In the genomic region with DNA sequence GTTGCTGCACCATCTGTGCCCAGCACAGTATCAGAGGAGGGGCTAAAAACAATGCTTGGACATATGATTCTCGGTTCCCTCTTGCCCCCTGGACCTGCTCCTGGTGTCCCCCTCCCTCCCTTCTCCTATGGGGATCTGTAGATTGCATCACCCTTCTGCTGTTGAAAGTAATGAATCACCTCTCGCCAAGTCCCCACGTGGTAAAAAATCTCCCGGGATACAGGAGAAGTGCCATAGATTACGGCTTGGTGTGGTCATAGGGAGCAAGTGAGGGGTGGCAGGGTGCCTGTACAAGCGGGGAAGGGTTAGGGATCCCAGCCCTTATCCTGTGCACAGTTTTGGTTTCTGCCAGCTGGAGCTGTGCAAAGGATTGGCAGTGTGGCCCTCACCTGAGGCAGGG, we compare ENCODE assay signal across 2 cellular contexts.
A peak's percentile ranks its signal among the peaks of the same experiment; 100 is the strongest.
TF ChIP-seq lines count a peak whose summit lies in the region.

No MANE protein-coding gene starts in this region.

TF ChIP-seq in SK-N-SH, 30 proteins besides CTCF, POLR2A, EP300 and RAD21 (continued from another document):
- TF ChIP-seq, protein P1, sequence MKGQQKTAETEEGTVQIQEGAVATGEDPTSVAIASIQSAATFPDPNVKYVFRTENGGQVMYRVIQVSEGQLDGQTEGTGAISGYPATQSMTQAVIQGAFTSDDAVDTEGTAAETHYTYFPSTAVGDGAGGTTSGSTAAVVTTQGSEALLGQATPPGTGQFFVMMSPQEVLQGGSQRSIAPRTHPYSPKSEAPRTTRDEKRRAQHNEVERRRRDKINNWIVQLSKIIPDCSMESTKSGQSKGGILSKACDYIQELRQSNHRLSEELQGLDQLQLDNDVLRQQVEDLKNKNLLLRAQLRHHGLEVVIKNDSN (IDR thresholded peaks at IDR 0.05; ENCODE audit: borderline replicate concordance, low read depth): peak; percentile 47; the same call in 1 of the 2 replicates
- TF ChIP-seq POLR2AphosphoS5 (IDR thresholded peaks at IDR 0.05; ENCODE audit: low read depth, low read length) (no peak), GATA2 (CRISPR knock-in tag; IDR thresholded peaks at IDR 0.05) (no peak), YY1 (IDR thresholded peaks at IDR 0.05; ENCODE audit: low read depth) (no peak), FOXM1 (IDR thresholded peaks at IDR 0.05; ENCODE audit: low read depth) (no peak), FOXJ3 (CRISPR knock-in tag; IDR thresholded peaks at IDR 0.05) (no peak), NRF1 (IDR thresholded peaks at IDR 0.05; ENCODE audit: low read depth, low read length) (no peak), RCOR1 (IDR thresholded peaks at IDR 0.05; ENCODE audit: low read length) (no peak), TCF12 (IDR thresholded peaks at IDR 0.05) (peak; percentile 18; the same call in 1 of the 2 replicates), SMC3 (IDR thresholded peaks at IDR 0.05; ENCODE audit: low read depth, low read length) (no peak), RFX5 (IDR thresholded peaks at IDR 0.05; ENCODE audit: low read length) (no peak), NFIC (IDR thresholded peaks at IDR 0.05; ENCODE audit: borderline replicate concordance) (no peak), GABPA (IDR thresholded peaks at IDR 0.05; ENCODE audit: low read depth) (no peak), JUND (IDR thresholded peaks at IDR 0.05) (0 out of 2 replicates have a peak, but pooled peaks have one; percentile 13), TEAD4 (IDR thresholded peaks at IDR 0.05; ENCODE audit: borderline replicate concordance, insufficient read depth) (no peak), MEF2A (IDR thresholded peaks at IDR 0.05; ENCODE audit: borderline replicate concordance, low read depth) (no peak), ELF1 (IDR thresholded peaks at IDR 0.05) (no peak), EZH2phosphoT487 (IDR thresholded peaks at IDR 0.05; ENCODE audit: borderline replicate concordance, low read depth) (no peak)
- TF ChIP-seq, protein P2, sequence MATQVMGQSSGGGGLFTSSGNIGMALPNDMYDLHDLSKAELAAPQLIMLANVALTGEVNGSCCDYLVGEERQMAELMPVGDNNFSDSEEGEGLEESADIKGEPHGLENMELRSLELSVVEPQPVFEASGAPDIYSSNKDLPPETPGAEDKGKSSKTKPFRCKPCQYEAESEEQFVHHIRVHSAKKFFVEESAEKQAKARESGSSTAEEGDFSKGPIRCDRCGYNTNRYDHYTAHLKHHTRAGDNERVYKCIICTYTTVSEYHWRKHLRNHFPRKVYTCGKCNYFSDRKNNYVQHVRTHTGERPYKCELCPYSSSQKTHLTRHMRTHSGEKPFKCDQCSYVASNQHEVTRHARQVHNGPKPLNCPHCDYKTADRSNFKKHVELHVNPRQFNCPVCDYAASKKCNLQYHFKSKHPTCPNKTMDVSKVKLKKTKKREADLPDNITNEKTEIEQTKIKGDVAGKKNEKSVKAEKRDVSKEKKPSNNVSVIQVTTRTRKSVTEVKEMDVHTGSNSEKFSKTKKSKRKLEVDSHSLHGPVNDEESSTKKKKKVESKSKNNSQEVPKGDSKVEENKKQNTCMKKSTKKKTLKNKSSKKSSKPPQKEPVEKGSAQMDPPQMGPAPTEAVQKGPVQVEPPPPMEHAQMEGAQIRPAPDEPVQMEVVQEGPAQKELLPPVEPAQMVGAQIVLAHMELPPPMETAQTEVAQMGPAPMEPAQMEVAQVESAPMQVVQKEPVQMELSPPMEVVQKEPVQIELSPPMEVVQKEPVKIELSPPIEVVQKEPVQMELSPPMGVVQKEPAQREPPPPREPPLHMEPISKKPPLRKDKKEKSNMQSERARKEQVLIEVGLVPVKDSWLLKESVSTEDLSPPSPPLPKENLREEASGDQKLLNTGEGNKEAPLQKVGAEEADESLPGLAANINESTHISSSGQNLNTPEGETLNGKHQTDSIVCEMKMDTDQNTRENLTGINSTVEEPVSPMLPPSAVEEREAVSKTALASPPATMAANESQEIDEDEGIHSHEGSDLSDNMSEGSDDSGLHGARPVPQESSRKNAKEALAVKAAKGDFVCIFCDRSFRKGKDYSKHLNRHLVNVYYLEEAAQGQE (IDR thresholded peaks at IDR 0.05; ENCODE audit: low read depth, low read length): no peak
- TF ChIP-seq, protein P3, sequence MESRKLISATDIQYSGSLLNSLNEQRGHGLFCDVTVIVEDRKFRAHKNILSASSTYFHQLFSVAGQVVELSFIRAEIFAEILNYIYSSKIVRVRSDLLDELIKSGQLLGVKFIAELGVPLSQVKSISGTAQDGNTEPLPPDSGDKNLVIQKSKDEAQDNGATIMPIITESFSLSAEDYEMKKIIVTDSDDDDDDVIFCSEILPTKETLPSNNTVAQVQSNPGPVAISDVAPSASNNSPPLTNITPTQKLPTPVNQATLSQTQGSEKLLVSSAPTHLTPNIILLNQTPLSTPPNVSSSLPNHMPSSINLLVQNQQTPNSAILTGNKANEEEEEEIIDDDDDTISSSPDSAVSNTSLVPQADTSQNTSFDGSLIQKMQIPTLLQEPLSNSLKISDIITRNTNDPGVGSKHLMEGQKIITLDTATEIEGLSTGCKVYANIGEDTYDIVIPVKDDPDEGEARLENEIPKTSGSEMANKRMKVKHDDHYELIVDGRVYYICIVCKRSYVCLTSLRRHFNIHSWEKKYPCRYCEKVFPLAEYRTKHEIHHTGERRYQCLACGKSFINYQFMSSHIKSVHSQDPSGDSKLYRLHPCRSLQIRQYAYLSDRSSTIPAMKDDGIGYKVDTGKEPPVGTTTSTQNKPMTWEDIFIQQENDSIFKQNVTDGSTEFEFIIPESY (IDR thresholded peaks at IDR 0.05; ENCODE audit: borderline replicate concordance, low read depth): no peak
- TF ChIP-seq, protein P4, sequence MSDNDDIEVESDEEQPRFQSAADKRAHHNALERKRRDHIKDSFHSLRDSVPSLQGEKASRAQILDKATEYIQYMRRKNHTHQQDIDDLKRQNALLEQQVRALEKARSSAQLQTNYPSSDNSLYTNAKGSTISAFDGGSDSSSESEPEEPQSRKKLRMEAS (IDR thresholded peaks at IDR 0.05; ENCODE audit: low read depth): 0 out of 2 replicates have a peak, but pooled peaks have one; percentile 13

TF ChIP-seq in SK-N-SH treated with all-trans-retinoic acid at 6 μM for 48 hours, 23 proteins besides CTCF, POLR2A, EP300 and RAD21 (continued from another document):
- TF ChIP-seq, protein P5, sequence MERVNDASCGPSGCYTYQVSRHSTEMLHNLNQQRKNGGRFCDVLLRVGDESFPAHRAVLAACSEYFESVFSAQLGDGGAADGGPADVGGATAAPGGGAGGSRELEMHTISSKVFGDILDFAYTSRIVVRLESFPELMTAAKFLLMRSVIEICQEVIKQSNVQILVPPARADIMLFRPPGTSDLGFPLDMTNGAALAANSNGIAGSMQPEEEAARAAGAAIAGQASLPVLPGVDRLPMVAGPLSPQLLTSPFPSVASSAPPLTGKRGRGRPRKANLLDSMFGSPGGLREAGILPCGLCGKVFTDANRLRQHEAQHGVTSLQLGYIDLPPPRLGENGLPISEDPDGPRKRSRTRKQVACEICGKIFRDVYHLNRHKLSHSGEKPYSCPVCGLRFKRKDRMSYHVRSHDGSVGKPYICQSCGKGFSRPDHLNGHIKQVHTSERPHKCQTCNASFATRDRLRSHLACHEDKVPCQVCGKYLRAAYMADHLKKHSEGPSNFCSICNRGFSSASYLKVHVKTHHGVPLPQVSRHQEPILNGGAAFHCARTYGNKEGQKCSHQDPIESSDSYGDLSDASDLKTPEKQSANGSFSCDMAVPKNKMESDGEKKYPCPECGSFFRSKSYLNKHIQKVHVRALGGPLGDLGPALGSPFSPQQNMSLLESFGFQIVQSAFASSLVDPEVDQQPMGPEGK (CRISPR knock-in tag; IDR thresholded peaks at IDR 0.05; ENCODE audit: borderline replicate concordance): no peak
- no peak for TF ChIP-seq BACH2 (CRISPR knock-in tag; IDR thresholded peaks at IDR 0.05; ENCODE audit: borderline replicate concordance)
- no peak for TF ChIP-seq ZNF70 (CRISPR knock-in tag; IDR thresholded peaks at IDR 0.05)
- no peak for TF ChIP-seq PPARA (CRISPR knock-in tag; IDR thresholded peaks at IDR 0.05; ENCODE audit: borderline replicate concordance)
- TF ChIP-seq GLIS3 (CRISPR knock-in tag; IDR thresholded peaks at IDR 0.05): no peak
- TF ChIP-seq, protein P6, sequence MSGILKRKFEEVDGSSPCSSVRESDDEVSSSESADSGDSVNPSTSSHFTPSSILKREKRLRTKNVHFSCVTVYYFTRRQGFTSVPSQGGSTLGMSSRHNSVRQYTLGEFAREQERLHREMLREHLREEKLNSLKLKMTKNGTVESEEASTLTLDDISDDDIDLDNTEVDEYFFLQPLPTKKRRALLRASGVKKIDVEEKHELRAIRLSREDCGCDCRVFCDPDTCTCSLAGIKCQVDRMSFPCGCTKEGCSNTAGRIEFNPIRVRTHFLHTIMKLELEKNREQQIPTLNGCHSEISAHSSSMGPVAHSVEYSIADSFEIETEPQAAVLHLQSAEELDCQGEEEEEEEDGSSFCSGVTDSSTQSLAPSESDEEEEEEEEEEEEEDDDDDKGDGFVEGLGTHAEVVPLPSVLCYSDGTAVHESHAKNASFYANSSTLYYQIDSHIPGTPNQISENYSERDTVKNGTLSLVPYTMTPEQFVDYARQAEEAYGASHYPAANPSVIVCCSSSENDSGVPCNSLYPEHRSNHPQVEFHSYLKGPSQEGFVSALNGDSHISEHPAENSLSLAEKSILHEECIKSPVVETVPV (CRISPR knock-in tag; IDR thresholded peaks at IDR 0.05): no peak
- no peak for TF ChIP-seq RARB (CRISPR knock-in tag; IDR thresholded peaks at IDR 0.05)
- TF ChIP-seq OSR1 (CRISPR knock-in tag; IDR thresholded peaks at IDR 0.05): no peak
- TF ChIP-seq, protein P7, sequence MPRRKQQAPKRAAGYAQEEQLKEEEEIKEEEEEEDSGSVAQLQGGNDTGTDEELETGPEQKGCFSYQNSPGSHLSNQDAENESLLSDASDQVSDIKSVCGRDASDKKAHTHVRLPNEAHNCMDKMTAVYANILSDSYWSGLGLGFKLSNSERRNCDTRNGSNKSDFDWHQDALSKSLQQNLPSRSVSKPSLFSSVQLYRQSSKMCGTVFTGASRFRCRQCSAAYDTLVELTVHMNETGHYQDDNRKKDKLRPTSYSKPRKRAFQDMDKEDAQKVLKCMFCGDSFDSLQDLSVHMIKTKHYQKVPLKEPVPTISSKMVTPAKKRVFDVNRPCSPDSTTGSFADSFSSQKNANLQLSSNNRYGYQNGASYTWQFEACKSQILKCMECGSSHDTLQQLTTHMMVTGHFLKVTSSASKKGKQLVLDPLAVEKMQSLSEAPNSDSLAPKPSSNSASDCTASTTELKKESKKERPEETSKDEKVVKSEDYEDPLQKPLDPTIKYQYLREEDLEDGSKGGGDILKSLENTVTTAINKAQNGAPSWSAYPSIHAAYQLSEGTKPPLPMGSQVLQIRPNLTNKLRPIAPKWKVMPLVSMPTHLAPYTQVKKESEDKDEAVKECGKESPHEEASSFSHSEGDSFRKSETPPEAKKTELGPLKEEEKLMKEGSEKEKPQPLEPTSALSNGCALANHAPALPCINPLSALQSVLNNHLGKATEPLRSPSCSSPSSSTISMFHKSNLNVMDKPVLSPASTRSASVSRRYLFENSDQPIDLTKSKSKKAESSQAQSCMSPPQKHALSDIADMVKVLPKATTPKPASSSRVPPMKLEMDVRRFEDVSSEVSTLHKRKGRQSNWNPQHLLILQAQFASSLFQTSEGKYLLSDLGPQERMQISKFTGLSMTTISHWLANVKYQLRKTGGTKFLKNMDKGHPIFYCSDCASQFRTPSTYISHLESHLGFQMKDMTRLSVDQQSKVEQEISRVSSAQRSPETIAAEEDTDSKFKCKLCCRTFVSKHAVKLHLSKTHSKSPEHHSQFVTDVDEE (CRISPR knock-in tag; IDR thresholded peaks at IDR 0.05): no peak
- TF ChIP-seq ZFP30 (CRISPR knock-in tag; IDR thresholded peaks at IDR 0.05): no peak
- TF ChIP-seq, protein P8, sequence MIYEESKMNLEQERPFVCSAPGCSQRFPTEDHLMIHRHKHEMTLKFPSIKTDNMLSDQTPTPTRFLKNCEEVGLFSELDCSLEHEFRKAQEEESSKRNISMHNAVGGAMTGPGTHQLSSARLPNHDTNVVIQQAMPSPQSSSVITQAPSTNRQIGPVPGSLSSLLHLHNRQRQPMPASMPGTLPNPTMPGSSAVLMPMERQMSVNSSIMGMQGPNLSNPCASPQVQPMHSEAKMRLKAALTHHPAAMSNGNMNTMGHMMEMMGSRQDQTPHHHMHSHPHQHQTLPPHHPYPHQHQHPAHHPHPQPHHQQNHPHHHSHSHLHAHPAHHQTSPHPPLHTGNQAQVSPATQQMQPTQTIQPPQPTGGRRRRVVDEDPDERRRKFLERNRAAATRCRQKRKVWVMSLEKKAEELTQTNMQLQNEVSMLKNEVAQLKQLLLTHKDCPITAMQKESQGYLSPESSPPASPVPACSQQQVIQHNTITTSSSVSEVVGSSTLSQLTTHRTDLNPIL (CRISPR knock-in tag; IDR thresholded peaks at IDR 0.05; ENCODE audit: low read depth): no peak
- TF ChIP-seq ESRRG (CRISPR knock-in tag; IDR thresholded peaks at IDR 0.05): no peak
